1 cellular context compared by ENCODE assay signal in genomic region chr5:91443028-91443427, GRCh38.
TF ChIP-seq lines count a peak whose summit lies in the region.

No MANE protein-coding gene starts in this region.

TF ChIP-seq in GM23338, 12 proteins besides CTCF, POLR2A, EP300 and RAD21 (continued from another document):
- TF ChIP-seq ZNF462 (CRISPR knock-in tag; IDR thresholded peaks at IDR 0.05) = no peak
- TF ChIP-seq STAT1 (IDR thresholded peaks at IDR 0.05; ENCODE audit: unreplicated experiment) = no peak
- TF ChIP-seq POLR2AphosphoS5 (IDR thresholded peaks at IDR 0.05; ENCODE audit: low read depth) = no peak
- TF ChIP-seq ETS1 (IDR thresholded peaks at IDR 0.05) = no peak
- TF ChIP-seq CREB1 (CRISPR knock-in tag; IDR thresholded peaks at IDR 0.05; ENCODE audit: low read depth) = no peak
- no peak for TF ChIP-seq ZNF331 (CRISPR knock-in tag; IDR thresholded peaks at IDR 0.05; ENCODE audit: low read depth)
- TF ChIP-seq ZNF114 (CRISPR knock-in tag; IDR thresholded peaks at IDR 0.05) = no peak
